In genomic region chr3:112811150-112811884, GRCh38 we compare ENCODE assay signal across 11 cellular contexts. TPM values are rescaled to one million over a fixed set of nuclear protein-coding genes. Genes with fewer than 3 reads are reported as not detected.
DNase-seq lines count a peak whose midpoint lies in the region; ATAC-seq and TF ChIP-seq lines count a peak whose summit lies in the region.
"Had no signal": no experiment of that assay in that cellular context is flagged by ENCODE, and none has a peak within 500 bp of the region (broad histone marks: within the 10 kb centered on the region; RNA-seq: fewer than 3 reads in every experiment).

No MANE protein-coding gene starts in this region.

- H3K9me3 ChIP-seq in Loucy (ENCODE audit: insufficient read depth, low read depth, low read length), result no peaks in the 10 kb centered on the region
- H3K9me3 ChIP-seq in mucosa of descending colon, result no peaks in the 10 kb centered on the region
- H3K9me3 ChIP-seq in upper lobe of left lung, result no peaks in the 10 kb centered on the region
- H3K9me3 ChIP-seq: prostate gland had no signal

- H3K4me3 ChIP-seq in Loucy (ENCODE audit: low read length, poor library complexity, severe bottlenecking), result no peak overlapping the region
- no peak overlapping the region for H3K4me3 ChIP-seq in mucosa of descending colon
- H3K4me3 ChIP-seq in upper lobe of left lung, result no peak overlapping the region
- H3K4me3 ChIP-seq: prostate gland had no signal

- no peak for TF ChIP-seq POLR2A in upper lobe of left lung (IDR thresholded peaks at IDR 0.05)

- peak in 2 of 4 donors; percentile 8 to 71 for TF ChIP-seq EP300 in upper lobe of left lung (IDR thresholded peaks at IDR 0.05)

- H3K79me2 ChIP-seq in Loucy (ENCODE audit: insufficient read depth, low read length), result no peaks in the 10 kb centered on the region

- no peaks in the 10 kb centered on the region for H3K36me3 ChIP-seq in Loucy (ENCODE audit: insufficient read depth, low read length)
- H3K36me3 ChIP-seq in mucosa of descending colon (ENCODE audit: low read depth), result no peaks in the 10 kb centered on the region
- no peaks in the 10 kb centered on the region for H3K36me3 ChIP-seq in upper lobe of left lung
- H3K36me3 ChIP-seq: prostate gland, WERI-Rb-1 had no signal

- no peaks in the 10 kb centered on the region for H4K20me1 ChIP-seq in Loucy (ENCODE audit: insufficient read depth, low read length, poor library complexity, severe bottlenecking)

- H3K4me2 ChIP-seq in Loucy (ENCODE audit: low read depth, low read length, poor library complexity, severe bottlenecking), result peak overlapping the region; percentile 23

- no peak overlapping the region for H3K27ac ChIP-seq in upper lobe of left lung
- H3K27ac ChIP-seq: prostate gland, WERI-Rb-1 had no signal

- H3K36me3 Mint-ChIP-seq in dendritic cell treated with granulocyte-macrophage colony-stimulating factor and Interleukin-4, amounts not matched to agents 40 ng/mL and 50 ng/mL, for 4 days (ENCODE audit: low read depth), result peaks cover 10% of the 10 kb centered on the region
- H3K36me3 Mint-ChIP-seq in activated naive CD8-positive, alpha-beta T cell treated with anti-CD3 and anti-CD28 coated beads, Interleukin-2, amount 50 U/mL, for 24 hours (ENCODE audit: low read depth), result no peaks in the 10 kb centered on the region

- DNase-seq in mucosa of descending colon, result peak in 1 of 3 donors; percentile 11
- no peak for DNase-seq in upper lobe of left lung
- no peak for DNase-seq in HK-2 (ENCODE audit: unreplicated experiment)
- no peak for DNase-seq in activated naive CD8-positive, alpha-beta T cell treated with anti-CD3 and anti-CD28 coated beads, Interleukin-2, amount 50 U/mL, for 24 hours
- no peak for DNase-seq in effector CD4-positive, alpha-beta T cell
- DNase-seq: GF-D8; stimulated activated naive CD4-positive, alpha-beta T cell; WERI-Rb-1 had no signal

- no peaks in the 10 kb centered on the region for H3K9me2 ChIP-seq in Loucy (replicated peaks; ENCODE audit: low read depth, low read length)

- H3K27me3 ChIP-seq in Loucy (ENCODE audit: insufficient read depth, low read length, poor library complexity, severe bottlenecking) (no peaks in the 10 kb centered on the region), upper lobe of left lung (no peaks in the 10 kb centered on the region)

- H3K4me1 ChIP-seq in Loucy (ENCODE audit: insufficient read depth, low read length, poor library complexity, severe bottlenecking) (peaks cover 34% of the 10 kb centered on the region), mucosa of descending colon (ENCODE audit: low read depth) (no peaks in the 10 kb centered on the region), upper lobe of left lung (peaks cover 0 to 9% (median 1%) of the 10 kb centered on the region in 4 donors)
- H3K4me1 ChIP-seq: prostate gland had no signal

- no peak overlapping the region for H2AFZ ChIP-seq in Loucy (ENCODE audit: low read length)

- no peak overlapping the region for H3K4me3 Mint-ChIP-seq in dendritic cell treated with granulocyte-macrophage colony-stimulating factor and Interleukin-4, amounts not matched to agents 40 ng/mL and 50 ng/mL, for 4 days
- H3K4me3 Mint-ChIP-seq in activated naive CD8-positive, alpha-beta T cell treated with anti-CD3 and anti-CD28 coated beads, Interleukin-2, amount 50 U/mL, for 24 hours, result no peak overlapping the region

- ATAC-seq in mucosa of descending colon (peak; percentile 36), upper lobe of left lung (ENCODE audit: low FRiP score in 2 of 2) (peak; percentile 68 to 84)
- no peak for ATAC-seq in activated naive CD8-positive, alpha-beta T cell treated with anti-CD3 and anti-CD28 coated beads, Interleukin-2, amount 50 U/mL, for 24 hours

- no peak overlapping the region for H3K9ac ChIP-seq in Loucy (ENCODE audit: low read depth, low read length, poor library complexity, severe bottlenecking)

- H3K4me1 Mint-ChIP-seq in dendritic cell treated with granulocyte-macrophage colony-stimulating factor and Interleukin-4, amounts not matched to agents 40 ng/mL and 50 ng/mL, for 4 days (ENCODE audit: low read depth), result peaks cover 55% of the 10 kb centered on the region
- H3K4me1 Mint-ChIP-seq in activated naive CD8-positive, alpha-beta T cell treated with anti-CD3 and anti-CD28 coated beads, Interleukin-2, amount 50 U/mL, for 24 hours, result peaks cover 19% of the 10 kb centered on the region

- H3K9me3 Mint-ChIP-seq in dendritic cell treated with granulocyte-macrophage colony-stimulating factor and Interleukin-4, amounts not matched to agents 40 ng/mL and 50 ng/mL, for 4 days, result peaks cover 8% of the 10 kb centered on the region
- no peaks in the 10 kb centered on the region for H3K9me3 Mint-ChIP-seq in activated naive CD8-positive, alpha-beta T cell treated with anti-CD3 and anti-CD28 coated beads, Interleukin-2, amount 50 U/mL, for 24 hours

- no peaks in the 10 kb centered on the region for H3K27me3 Mint-ChIP-seq in dendritic cell treated with granulocyte-macrophage colony-stimulating factor and Interleukin-4, amounts not matched to agents 40 ng/mL and 50 ng/mL, for 4 days
- H3K27me3 Mint-ChIP-seq in activated naive CD8-positive, alpha-beta T cell treated with anti-CD3 and anti-CD28 coated beads, Interleukin-2, amount 50 U/mL, for 24 hours, result no peaks in the 10 kb centered on the region

- H3F3A ChIP-seq in Loucy (ENCODE audit: low read depth), result no peaks in the 10 kb centered on the region

- peak overlapping the region; percentile 94 for H3K27ac Mint-ChIP-seq in dendritic cell treated with granulocyte-macrophage colony-stimulating factor and Interleukin-4, amounts not matched to agents 40 ng/mL and 50 ng/mL, for 4 days
- no peak overlapping the region for H3K27ac Mint-ChIP-seq in activated naive CD8-positive, alpha-beta T cell treated with anti-CD3 and anti-CD28 coated beads, Interleukin-2, amount 50 U/mL, for 24 hours

- 23 to 43% methylated on average over 3 of the region's 3 CpGs for WGBS in upper lobe of left lung, 2 donors

- no peak for TF ChIP-seq CTCF in Loucy (conservative IDR thresholded peaks at IDR 0.05; ENCODE audit: low read length)
- no peak for TF ChIP-seq CTCF in mucosa of descending colon (IDR thresholded peaks at IDR 0.05)
- TF ChIP-seq CTCF in upper lobe of left lung (IDR thresholded peaks at IDR 0.05), result no peak

- intact Hi-C loops in dendritic cell treated with granulocyte-macrophage colony-stimulating factor and Interleukin-4, amounts not matched to agents 40 ng/mL and 50 ng/mL, for 4 days (cut with micrococcal nuclease), result loop anchor here (5.0 kb wide), 4 partner anchors 44 to 249 kb away; partner anchors contain the start of genes ATG3, CCDC80, CD200R1 and SLC35A5
- intact Hi-C loops in mucosa of descending colon (cut with DNase I, micrococcal nuclease), result loop anchor here in 1 of 2 donors (5.0 kb wide), 1 partner anchor 169 kb away; the partner anchor contains the start of gene CCDC80

RNA-seq across cellular contexts. Expression of gene CD200R1L, which starts 35.3 kb away (rescaled TPM):
- total RNA-seq in mucosa of descending colon (not detected), upper lobe of left lung (not detected)
- total RNA-seq: prostate gland had no signal
